ENCODE assay signal across 13 cellular contexts in the genomic region with DNA sequence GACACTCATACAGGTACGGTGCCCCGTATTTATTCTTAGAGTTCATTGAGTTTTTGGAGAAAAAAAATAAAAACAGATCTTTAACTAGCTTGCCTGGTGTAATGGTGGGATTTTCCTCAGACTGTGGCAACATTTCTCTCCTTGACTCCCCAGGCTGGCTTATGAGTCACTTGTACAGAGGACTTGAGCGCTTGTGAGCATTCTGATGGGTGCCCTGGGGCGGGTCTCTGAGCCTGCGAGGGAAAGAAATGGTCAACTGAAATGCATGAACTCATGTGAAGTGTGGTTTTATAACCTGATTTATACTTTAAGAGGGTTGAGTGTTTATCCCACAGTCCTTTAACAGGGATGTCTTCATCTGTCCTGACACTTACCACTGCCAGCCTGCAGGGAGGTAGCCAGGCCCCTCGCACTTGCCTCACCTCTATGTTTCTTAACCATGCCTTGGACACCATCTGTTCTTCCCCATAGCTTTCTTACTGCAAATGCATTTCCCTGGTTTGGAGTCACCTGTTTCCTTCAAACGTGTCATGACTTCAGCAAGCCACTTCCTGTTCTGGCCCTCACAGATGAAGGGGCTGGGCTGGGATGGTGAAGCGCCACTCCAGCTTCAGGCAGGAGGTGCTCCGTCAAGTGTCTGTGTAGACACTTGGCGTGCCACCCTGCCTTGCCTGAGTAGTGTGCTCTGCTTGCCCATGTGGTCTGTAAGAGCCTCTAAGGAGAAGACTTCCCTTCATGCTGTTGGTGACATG.
A peak's percentile ranks its signal among the peaks of the same experiment; 100 is the strongest.
DNase-seq lines count a peak whose midpoint lies in the region; TF ChIP-seq lines count a peak whose summit lies in the region.
"Had no signal": no experiment of that assay in that cellular context is flagged by ENCODE, and none has a peak within 500 bp of the region (broad histone marks: within the 10 kb centered on the region; RNA-seq: fewer than 3 reads in every experiment).

No MANE protein-coding gene starts in this region.

- H3K9me3 ChIP-seq in left ventricle myocardium inferior (replicated peaks): no peaks in the 10 kb centered on the region
- no peaks in the 10 kb centered on the region for H3K9me3 ChIP-seq in ascending aorta

- in situ Hi-C loops in SK-MEL-5 (cut with HindIII; ENCODE audit: low pct_unique_long_range_greater_than_20kb, low sequenced_read_pairs): no loop called here

- H3K4me1 ChIP-seq in left ventricle myocardium inferior (no peaks in the 10 kb centered on the region), ascending aorta (no peaks in the 10 kb centered on the region)

- H3K27me3 ChIP-seq in left ventricle myocardium inferior (ENCODE audit: low read depth): no peaks in the 10 kb centered on the region
- no peaks in the 10 kb centered on the region for H3K27me3 ChIP-seq in ascending aorta

- H3K27ac ChIP-seq in left ventricle myocardium inferior (replicated peaks) (no peak overlapping the region), ascending aorta (no peak overlapping the region)

- DNase-seq in stimulated activated CD4-positive, alpha-beta T cell treated with anti-CD3 and anti-CD28 coated beads, Interleukin-15, amount 100 ng/mL, for 24 hours: peak; percentile 15
- no peak for DNase-seq in stimulated activated CD4-positive, alpha-beta T cell treated with anti-CD3 and anti-CD28 coated beads, Interleukin-4, amount 100 ng/mL, for 1 hour
- DNase-seq in SK-MEL-5 (ENCODE audit: low read depth, low spot score): peak; percentile 23
- peak; percentile 10 for DNase-seq in fibroblast of villous mesenchyme (ENCODE audit: low read depth)
- DNase-seq in AG08396 (ENCODE audit: low spot score): no peak
- DNase-seq in ureter (ENCODE audit: low spot score): no peak
- DNase-seq in left ventricle myocardium inferior: no peak
- DNase-seq in ascending aorta (ENCODE audit: low spot score in 2 of 2): no peak
- DNase-seq: amniotic stem cell; effector memory CD4-positive, alpha-beta T cell; HCEC 1CT; NCI-H1930; T-helper 17 cell had no signal

- no peak for TF ChIP-seq CTCF in fibroblast of villous mesenchyme (IDR thresholded peaks at IDR 0.05; ENCODE audit: insufficient read depth, low read depth, low read length)
- no peak for TF ChIP-seq CTCF in left ventricle myocardium inferior (IDR thresholded peaks at IDR 0.05; ENCODE audit: borderline replicate concordance)
- no peak for TF ChIP-seq CTCF in ascending aorta (IDR thresholded peaks at IDR 0.05)

- H3K36me3 ChIP-seq in left ventricle myocardium inferior (peaks cover 41% of the 10 kb centered on the region), ascending aorta (peaks cover 10 to 30% of the 10 kb centered on the region in 2 donors)

- no peak overlapping the region for H3K4me3 ChIP-seq in fibroblast of villous mesenchyme (ENCODE audit: low read depth, low read length)
- H3K4me3 ChIP-seq in left ventricle myocardium inferior: no peak overlapping the region
- H3K4me3 ChIP-seq in ascending aorta: no peak overlapping the region

- intact Hi-C loops in left ventricle myocardium inferior (cut with micrococcal nuclease) (no loop called here), ascending aorta (cut with DNase I) (loop anchor here (10.0 kb wide), 1 partner anchor 64 kb away; no protein-coding TSS in a partner anchor)

Comparison
In these comparisons a context has a peak if more than half of its experiments do, and no peak if none do; other contexts are left out.
1. DNase-seq: peak in stimulated activated CD4-positive, alpha-beta T cell treated with anti-CD3 and anti-CD28 coated beads, Interleukin-15, amount 100 ng/mL, for 24 hours (single experiment), SK-MEL-5 (single experiment) and fibroblast of villous mesenchyme (single experiment); none in stimulated activated CD4-positive, alpha-beta T cell treated with anti-CD3 and anti-CD28 coated beads, Interleukin-4, amount 100 ng/mL, for 1 hour (single experiment), AG08396 (single experiment), ureter (single experiment), left ventricle myocardium inferior (single experiment) and ascending aorta (0 of 2).